In the genomic region with DNA sequence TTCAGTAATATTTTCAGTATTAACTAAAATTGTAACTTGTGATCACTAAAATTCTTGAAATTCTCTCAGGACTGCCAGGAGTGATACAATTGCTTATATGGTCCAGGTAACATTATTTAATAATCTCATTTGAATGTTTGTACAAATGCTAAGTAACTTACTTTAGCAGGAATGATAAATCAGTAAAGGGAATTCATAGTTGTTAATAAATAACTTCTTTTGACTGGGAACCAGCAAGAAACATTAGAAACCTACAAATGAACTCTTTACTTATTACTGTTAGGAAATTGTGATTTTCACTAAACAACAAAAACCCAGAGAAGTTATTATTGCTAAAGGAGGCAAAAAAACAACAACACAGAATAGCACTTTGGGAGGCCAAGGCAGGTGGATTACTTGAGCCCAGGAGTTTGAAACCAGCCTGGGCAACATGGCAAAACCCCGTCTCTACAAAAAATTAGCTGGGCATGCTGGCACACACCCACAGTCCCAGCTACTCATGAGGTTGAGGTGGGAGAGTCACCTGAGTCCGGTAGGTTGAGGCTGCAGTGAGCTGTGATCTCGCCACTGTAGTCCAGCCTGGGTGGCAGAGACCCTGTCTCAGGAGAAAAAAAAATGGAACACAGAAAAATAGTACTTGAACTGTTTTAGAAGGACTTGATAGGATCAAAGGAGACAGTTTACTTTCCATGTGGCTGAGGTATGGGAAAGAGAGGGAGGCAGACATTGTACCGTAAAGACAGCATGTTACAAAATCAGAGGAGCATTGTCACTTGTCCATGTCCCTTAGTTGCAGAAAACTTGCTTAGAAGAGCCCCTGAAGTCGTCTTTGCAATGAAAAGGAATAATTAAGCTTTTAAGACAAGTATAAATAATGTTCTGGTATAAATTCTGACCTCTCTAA, we compare ENCODE assay signal across 2 cellular contexts.
TF ChIP-seq lines count a peak whose summit lies in the region.

No MANE protein-coding gene starts in this region.

TF ChIP-seq in GM12878, 131 proteins besides CTCF, POLR2A, EP300 and RAD21:
- TF ChIP-seq, protein P1, sequence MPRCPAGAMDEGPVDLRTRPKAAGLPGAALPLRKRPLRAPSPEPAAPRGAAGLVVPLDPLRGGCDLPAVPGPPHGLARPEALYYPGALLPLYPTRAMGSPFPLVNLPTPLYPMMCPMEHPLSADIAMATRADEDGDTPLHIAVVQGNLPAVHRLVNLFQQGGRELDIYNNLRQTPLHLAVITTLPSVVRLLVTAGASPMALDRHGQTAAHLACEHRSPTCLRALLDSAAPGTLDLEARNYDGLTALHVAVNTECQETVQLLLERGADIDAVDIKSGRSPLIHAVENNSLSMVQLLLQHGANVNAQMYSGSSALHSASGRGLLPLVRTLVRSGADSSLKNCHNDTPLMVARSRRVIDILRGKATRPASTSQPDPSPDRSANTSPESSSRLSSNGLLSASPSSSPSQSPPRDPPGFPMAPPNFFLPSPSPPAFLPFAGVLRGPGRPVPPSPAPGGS (IDR thresholded peaks at IDR 0.05; ENCODE audit: borderline replicate concordance, insufficient read depth, low read depth, low read length, poor library complexity, severe bottlenecking), result no peak
- TF ChIP-seq IKZF1 (conservative IDR thresholded peaks at IDR 0.05) (no peak), IRF4 (IDR thresholded peaks at IDR 0.05; ENCODE audit: low read depth, low read length) (no peak), PML (IDR thresholded peaks at IDR 0.05; ENCODE audit: low read length) (no peak), SIX5 (IDR thresholded peaks at IDR 0.05; ENCODE audit: low read depth, low read length, severe bottlenecking) (no peak), BRCA1 (IDR thresholded peaks at IDR 0.05; ENCODE audit: low read depth, low read length) (no peak), PKNOX1 (IDR thresholded peaks at IDR 0.05) (no peak), SMAD1 (IDR thresholded peaks at IDR 0.05; ENCODE audit: low read depth, partially characterized antibody) (no peak), CEBPZ (IDR thresholded peaks at IDR 0.05; ENCODE audit: low read depth, low read length) (no peak), ZBTB33 (IDR thresholded peaks at IDR 0.05) (no peak), WRNIP1 (IDR thresholded peaks at IDR 0.05; ENCODE audit: borderline replicate concordance, low read depth, low read length) (no peak), NFYA (IDR thresholded peaks at IDR 0.05; ENCODE audit: borderline replicate concordance, low read depth, low read length) (no peak), RFX5 (IDR thresholded peaks at IDR 0.05; ENCODE audit: low read depth, low read length) (no peak), ZSCAN29 (IDR thresholded peaks at IDR 0.05) (no peak)
- TF ChIP-seq, protein P2, sequence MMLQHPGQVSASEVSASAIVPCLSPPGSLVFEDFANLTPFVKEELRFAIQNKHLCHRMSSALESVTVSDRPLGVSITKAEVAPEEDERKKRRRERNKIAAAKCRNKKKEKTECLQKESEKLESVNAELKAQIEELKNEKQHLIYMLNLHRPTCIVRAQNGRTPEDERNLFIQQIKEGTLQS (IDR thresholded peaks at IDR 0.05; ENCODE audit: borderline replicate concordance, extremely low read depth, low read depth, low read length), result no peak
TF ChIP-seq in GM12878: peak in this region for 0.

TF ChIP-seq in HEK293T, 16 proteins besides CTCF, POLR2A, EP300 and RAD21:
- no peak for TF ChIP-seq HDGF (IDR thresholded peaks at IDR 0.05; ENCODE audit: borderline replicate concordance)
- no peak for TF ChIP-seq FOXA1 (IDR thresholded peaks at IDR 0.05)
- no peak for TF ChIP-seq NFRKB (IDR thresholded peaks at IDR 0.05)
- no peak for TF ChIP-seq FOXM1 (IDR thresholded peaks at IDR 0.05; ENCODE audit: borderline replicate concordance)
- TF ChIP-seq ZNF384 (IDR thresholded peaks at IDR 0.05), result no peak
- no peak for TF ChIP-seq SP1 (IDR thresholded peaks at IDR 0.05)
- TF ChIP-seq CTBP1 (IDR thresholded peaks at IDR 0.05; ENCODE audit: borderline replicate concordance), result no peak
TF ChIP-seq in HEK293T: peak in this region for 0.
